Comparison of ENCODE assay signal across 23 cellular contexts in the genomic region with DNA sequence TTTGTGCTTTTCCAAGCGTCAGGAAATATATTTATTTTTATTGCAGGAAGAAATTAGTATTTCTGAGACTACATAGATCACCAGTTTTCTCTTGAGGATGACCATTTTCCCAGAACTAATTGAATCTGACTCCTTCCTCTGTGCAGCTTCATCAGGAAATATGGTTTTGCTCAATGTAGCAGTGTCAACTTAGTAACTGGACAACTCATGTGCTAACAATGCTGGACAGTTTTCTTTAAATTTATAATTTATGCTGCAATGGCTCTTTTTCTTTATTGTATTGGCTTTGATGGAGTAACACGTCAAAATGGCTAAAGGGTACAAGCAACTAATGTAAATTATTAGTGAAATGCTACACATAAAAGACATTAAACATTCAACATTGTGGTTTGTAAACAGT.
"Had no signal": no experiment of that assay in that cellular context is flagged by ENCODE, and none has a peak within 500 bp of the region (broad histone marks: within the 10 kb centered on the region; RNA-seq: fewer than 3 reads in every experiment).

No MANE protein-coding gene starts in this region.

- H3K9me3 ChIP-seq: pancreas, right lobe of liver, suprapubic skin, transverse colon, upper lobe of right lung, uterus had no signal

- H3K4me1 ChIP-seq: pancreas, right lobe of liver, transverse colon, upper lobe of right lung, uterus had no signal

- H3K36me3 ChIP-seq: pancreas, right lobe of liver, suprapubic skin, transverse colon, upper lobe of right lung, uterus had no signal

- H3K4me3 ChIP-seq: dorsolateral prefrontal cortex, pancreas, right lobe of liver, smooth muscle cell, suprapubic skin, transverse colon, upper lobe of right lung, uterus had no signal

- H3K27me3 ChIP-seq: pancreas, right lobe of liver, suprapubic skin, transverse colon, upper lobe of right lung, uterus had no signal

- H3K27ac ChIP-seq: dorsolateral prefrontal cortex, pancreas, right lobe of liver, suprapubic skin, transverse colon, upper lobe of right lung, uterus had no signal

- DNase-seq: caudate nucleus; cerebellar nuclear complex; dorsolateral prefrontal cortex; effector CD4-positive, alpha-beta T cell; head of caudate nucleus; kidney; mesendoderm; natural killer cell; occipital lobe; pancreas; right lobe of liver; stimulated activated CD4-positive, alpha-beta T cell treated with anti-CD3 and anti-CD28 coated beads, Interleukin-12 subunit alpha, Interleukin-12 subunit beta, amount 100 ng/mL, for 4 hours; stimulated activated CD4-positive, alpha-beta T cell treated with anti-CD3 and anti-CD28 coated beads, Interleukin-1b, Interleukin-23, amount 100 ng/mL, for 48 hours; stimulated activated CD4-positive, alpha-beta T cell treated with anti-CD3 and anti-CD28 coated beads, Interleukin-4, amount 100 ng/mL, for 1 hour; stimulated activated CD8-positive, alpha-beta memory T cell treated with anti-CD3 and anti-CD28 coated beads, Interleukin-4, amount 100 ng/mL, for 48 hours; stimulated activated naive CD4-positive, alpha-beta T cell; stimulated activated naive CD8-positive, alpha-beta T cell treated with anti-CD3 and anti-CD28 coated beads, Interleukin-15, amount 100 ng/mL, for 72 hours; transverse colon; upper lobe of right lung; uterus had no signal

- ATAC-seq: left lobe of liver; natural killer cell; pancreas; right lobe of liver; stimulated activated naive CD8-positive, alpha-beta T cell treated with anti-CD3 and anti-CD28 coated beads, Interleukin-15, amount 100 ng/mL, for 72 hours; upper lobe of right lung had no signal

- H3K4me2 ChIP-seq: smooth muscle cell had no signal
